1 cellular context compared by ENCODE assay signal in the genomic region with DNA sequence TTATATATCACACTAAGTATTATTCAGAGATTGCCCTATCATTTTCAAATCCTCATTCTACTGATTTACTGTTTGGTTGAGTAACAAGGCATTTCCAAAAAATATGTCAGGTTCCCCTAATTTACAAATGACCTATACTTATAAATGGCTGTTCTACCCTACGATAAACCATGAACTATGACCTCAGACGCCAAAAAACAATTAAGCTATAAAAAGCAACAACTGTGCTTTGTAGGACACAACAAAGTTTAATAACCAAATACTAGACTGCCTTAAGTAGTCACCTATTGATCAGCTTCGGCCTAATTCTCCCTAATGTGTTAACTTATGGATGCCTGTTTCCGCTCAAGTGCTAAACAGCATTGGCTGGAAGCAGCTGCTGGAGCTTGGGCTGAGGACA.
TF ChIP-seq lines count a peak whose summit lies in the region.

No MANE protein-coding gene starts in this region.

TF ChIP-seq in WTC11, 78 proteins besides CTCF, POLR2A, EP300 and RAD21 (continued from another document):
- TF ChIP-seq, protein P1, sequence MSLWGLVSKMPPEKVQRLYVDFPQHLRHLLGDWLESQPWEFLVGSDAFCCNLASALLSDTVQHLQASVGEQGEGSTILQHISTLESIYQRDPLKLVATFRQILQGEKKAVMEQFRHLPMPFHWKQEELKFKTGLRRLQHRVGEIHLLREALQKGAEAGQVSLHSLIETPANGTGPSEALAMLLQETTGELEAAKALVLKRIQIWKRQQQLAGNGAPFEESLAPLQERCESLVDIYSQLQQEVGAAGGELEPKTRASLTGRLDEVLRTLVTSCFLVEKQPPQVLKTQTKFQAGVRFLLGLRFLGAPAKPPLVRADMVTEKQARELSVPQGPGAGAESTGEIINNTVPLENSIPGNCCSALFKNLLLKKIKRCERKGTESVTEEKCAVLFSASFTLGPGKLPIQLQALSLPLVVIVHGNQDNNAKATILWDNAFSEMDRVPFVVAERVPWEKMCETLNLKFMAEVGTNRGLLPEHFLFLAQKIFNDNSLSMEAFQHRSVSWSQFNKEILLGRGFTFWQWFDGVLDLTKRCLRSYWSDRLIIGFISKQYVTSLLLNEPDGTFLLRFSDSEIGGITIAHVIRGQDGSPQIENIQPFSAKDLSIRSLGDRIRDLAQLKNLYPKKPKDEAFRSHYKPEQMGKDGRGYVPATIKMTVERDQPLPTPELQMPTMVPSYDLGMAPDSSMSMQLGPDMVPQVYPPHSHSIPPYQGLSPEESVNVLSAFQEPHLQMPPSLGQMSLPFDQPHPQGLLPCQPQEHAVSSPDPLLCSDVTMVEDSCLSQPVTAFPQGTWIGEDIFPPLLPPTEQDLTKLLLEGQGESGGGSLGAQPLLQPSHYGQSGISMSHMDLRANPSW (CRISPR knock-in tag; conservative IDR thresholded peaks at IDR 0.05; ENCODE audit: low read depth) = no peak
- TF ChIP-seq, protein P2, sequence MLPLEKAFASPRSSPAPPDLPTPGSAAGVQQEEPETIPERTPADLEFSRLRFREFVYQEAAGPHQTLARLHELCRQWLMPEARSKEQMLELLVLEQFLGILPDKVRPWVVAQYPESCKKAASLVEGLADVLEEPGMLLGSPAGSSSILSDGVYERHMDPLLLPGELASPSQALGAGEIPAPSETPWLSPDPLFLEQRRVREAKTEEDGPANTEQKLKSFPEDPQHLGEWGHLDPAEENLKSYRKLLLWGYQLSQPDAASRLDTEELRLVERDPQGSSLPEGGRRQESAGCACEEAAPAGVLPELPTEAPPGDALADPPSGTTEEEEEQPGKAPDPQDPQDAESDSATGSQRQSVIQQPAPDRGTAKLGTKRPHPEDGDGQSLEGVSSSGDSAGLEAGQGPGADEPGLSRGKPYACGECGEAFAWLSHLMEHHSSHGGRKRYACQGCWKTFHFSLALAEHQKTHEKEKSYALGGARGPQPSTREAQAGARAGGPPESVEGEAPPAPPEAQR (CRISPR knock-in tag; IDR thresholded peaks at IDR 0.05) = no peak
- no peak for TF ChIP-seq NFE2L1 (CRISPR knock-in tag; IDR thresholded peaks at IDR 0.05)
- no peak for TF ChIP-seq ZNF219 (CRISPR knock-in tag; IDR thresholded peaks at IDR 0.05; ENCODE audit: borderline replicate concordance)
